In the genomic region with DNA sequence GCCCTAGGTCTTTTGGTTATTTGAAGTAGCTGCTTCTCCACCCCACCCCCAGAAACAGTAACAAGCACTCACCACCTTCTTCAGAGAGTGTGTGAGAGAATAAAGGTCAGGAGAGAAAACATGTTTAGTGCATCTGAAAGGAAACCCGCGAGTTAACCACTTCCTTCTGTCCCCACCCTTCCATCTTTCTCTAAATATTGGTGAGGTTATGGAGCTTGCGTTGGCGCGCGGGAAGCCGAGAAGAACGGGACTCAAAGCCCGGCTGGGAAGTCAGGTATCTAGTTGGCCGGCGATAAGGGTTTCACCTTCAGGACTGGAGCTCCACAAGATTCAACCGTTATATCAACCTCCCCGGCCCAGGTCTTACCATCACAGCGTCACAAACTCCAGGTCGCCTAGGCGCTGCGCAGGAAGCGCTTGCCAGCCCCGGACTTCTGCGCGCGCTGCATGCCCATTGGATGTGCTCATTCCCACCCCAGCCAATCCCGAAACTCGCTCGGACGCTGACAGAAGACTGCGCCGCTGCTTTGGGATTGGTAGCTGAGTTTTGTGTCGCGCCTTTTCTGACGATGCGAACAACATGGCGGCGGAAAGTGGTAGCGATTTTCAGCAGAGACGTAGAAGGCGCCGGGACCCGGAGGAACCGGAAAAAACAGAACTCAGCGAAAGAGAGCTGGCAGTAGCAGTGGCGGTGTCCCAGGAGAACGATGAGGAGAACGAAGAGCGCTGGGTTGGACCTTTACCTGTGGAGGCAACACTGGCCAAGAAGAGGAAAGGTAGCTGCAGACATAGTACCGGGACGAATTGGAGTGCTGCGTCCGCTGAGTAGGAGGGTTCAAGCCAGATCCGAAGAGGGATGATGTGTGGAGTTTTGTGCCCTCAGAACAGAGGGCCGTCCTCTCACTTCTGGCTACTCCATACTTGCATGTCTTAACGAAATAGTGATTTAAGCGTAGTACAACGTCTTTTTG, we compare ENCODE assay signal across 1 cellular context.
A peak's percentile ranks its signal among the peaks of the same experiment; 100 is the strongest.
TF ChIP-seq lines count a peak whose summit lies in the region.

A gene with protein sequence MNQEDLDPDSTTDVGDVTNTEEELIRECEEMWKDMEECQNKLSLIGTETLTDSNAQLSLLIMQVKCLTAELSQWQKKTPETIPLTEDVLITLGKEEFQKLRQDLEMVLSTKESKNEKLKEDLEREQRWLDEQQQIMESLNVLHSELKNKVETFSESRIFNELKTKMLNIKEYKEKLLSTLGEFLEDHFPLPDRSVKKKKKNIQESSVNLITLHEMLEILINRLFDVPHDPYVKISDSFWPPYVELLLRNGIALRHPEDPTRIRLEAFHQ (minus strand): TSS at position 438 of the 971 bp plus-strand sequence. CDS start 8,261 bp downstream, outside the sequence.
A gene (plus strand): TSS at position 566 of the 971 bp plus-strand sequence. CDS start 15 bp downstream, at position 581.

TF ChIP-seq in GM12878, 131 proteins besides CTCF, POLR2A, EP300 and RAD21 (continued from another document and continues in another):
- TF ChIP-seq, protein P1, sequence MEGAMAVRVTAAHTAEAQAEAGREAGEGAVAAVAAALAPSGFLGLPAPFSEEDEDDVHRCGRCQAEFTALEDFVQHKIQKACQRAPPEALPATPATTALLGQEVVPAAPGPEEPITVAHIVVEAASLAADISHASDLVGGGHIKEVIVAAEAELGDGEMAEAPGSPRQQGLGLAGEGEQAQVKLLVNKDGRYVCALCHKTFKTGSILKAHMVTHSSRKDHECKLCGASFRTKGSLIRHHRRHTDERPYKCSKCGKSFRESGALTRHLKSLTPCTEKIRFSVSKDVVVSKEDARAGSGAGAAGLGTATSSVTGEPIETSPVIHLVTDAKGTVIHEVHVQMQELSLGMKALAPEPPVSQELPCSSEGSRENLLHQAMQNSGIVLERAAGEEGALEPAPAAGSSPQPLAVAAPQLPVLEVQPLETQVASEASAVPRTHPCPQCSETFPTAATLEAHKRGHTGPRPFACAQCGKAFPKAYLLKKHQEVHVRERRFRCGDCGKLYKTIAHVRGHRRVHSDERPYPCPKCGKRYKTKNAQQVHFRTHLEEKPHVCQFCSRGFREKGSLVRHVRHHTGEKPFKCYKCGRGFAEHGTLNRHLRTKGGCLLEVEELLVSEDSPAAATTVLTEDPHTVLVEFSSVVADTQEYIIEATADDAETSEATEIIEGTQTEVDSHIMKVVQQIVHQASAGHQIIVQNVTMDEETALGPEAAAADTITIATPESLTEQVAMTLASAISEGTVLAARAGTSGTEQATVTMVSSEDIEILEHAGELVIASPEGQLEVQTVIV (IDR thresholded peaks at IDR 0.05; ENCODE audit: borderline replicate concordance, partially characterized antibody): peak; percentile 52
- peak; percentile 57 for TF ChIP-seq RUNX3 (IDR thresholded peaks at IDR 0.05; ENCODE audit: low read length)
- peak; percentile 75; the same call in 1 of the 2 replicates for TF ChIP-seq SMAD5 (IDR thresholded peaks at IDR 0.05; ENCODE audit: low read depth)
- 0 out of 2 replicates have a peak, but pooled peaks have one; percentile 68 for TF ChIP-seq STAT1 (conservative IDR thresholded peaks at IDR 0.05)
- TF ChIP-seq, protein P2, sequence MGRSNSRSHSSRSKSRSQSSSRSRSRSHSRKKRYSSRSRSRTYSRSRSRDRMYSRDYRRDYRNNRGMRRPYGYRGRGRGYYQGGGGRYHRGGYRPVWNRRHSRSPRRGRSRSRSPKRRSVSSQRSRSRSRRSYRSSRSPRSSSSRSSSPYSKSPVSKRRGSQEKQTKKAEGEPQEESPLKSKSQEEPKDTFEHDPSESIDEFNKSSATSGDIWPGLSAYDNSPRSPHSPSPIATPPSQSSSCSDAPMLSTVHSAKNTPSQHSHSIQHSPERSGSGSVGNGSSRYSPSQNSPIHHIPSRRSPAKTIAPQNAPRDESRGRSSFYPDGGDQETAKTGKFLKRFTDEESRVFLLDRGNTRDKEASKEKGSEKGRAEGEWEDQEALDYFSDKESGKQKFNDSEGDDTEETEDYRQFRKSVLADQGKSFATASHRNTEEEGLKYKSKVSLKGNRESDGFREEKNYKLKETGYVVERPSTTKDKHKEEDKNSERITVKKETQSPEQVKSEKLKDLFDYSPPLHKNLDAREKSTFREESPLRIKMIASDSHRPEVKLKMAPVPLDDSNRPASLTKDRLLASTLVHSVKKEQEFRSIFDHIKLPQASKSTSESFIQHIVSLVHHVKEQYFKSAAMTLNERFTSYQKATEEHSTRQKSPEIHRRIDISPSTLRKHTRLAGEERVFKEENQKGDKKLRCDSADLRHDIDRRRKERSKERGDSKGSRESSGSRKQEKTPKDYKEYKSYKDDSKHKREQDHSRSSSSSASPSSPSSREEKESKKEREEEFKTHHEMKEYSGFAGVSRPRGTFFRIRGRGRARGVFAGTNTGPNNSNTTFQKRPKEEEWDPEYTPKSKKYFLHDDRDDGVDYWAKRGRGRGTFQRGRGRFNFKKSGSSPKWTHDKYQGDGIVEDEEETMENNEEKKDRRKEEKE (IDR thresholded peaks at IDR 0.05): no peak
- peak; percentile 93 for TF ChIP-seq PML (IDR thresholded peaks at IDR 0.05; ENCODE audit: low read length)
- TF ChIP-seq ATF7 (IDR thresholded peaks at IDR 0.05; ENCODE audit: low read depth): peak; percentile 50
- peak; percentile 47 for TF ChIP-seq NRF1 (conservative IDR thresholded peaks at IDR 0.05; ENCODE audit: low read depth, low read length)
- TF ChIP-seq SIN3A (IDR thresholded peaks at IDR 0.05; ENCODE audit: low read depth, low read length): peak; percentile 98
- peak in 1 of 2 experiments; percentile 21; a peak in 1 of 4 replicates for TF ChIP-seq BHLHE40 (IDR thresholded peaks at IDR 0.05; ENCODE audit: borderline replicate concordance in 1 of 2, low read depth in 2 of 2, low read length in 1 of 2)
- peak; percentile 90 for TF ChIP-seq POLR2AphosphoS5 (IDR thresholded peaks at IDR 0.05; ENCODE audit: low read length)
- TF ChIP-seq TARDBP (IDR thresholded peaks at IDR 0.05; ENCODE audit: borderline replicate concordance): 0 out of 2 replicates have a peak, but pooled peaks have one; percentile 50
- peak; percentile 44 for TF ChIP-seq IKZF1 (conservative IDR thresholded peaks at IDR 0.05)
- TF ChIP-seq, protein P3, sequence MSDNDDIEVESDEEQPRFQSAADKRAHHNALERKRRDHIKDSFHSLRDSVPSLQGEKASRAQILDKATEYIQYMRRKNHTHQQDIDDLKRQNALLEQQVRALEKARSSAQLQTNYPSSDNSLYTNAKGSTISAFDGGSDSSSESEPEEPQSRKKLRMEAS (IDR thresholded peaks at IDR 0.05; ENCODE audit: low read depth, low read length): peak; percentile 49; the same call in 1 of the 2 replicates
- TF ChIP-seq MTA2 (IDR thresholded peaks at IDR 0.05; ENCODE audit: low read depth): no peak
- TF ChIP-seq SMAD1 (IDR thresholded peaks at IDR 0.05; ENCODE audit: low read depth, partially characterized antibody): peak; percentile 62
- TF ChIP-seq, protein P4, sequence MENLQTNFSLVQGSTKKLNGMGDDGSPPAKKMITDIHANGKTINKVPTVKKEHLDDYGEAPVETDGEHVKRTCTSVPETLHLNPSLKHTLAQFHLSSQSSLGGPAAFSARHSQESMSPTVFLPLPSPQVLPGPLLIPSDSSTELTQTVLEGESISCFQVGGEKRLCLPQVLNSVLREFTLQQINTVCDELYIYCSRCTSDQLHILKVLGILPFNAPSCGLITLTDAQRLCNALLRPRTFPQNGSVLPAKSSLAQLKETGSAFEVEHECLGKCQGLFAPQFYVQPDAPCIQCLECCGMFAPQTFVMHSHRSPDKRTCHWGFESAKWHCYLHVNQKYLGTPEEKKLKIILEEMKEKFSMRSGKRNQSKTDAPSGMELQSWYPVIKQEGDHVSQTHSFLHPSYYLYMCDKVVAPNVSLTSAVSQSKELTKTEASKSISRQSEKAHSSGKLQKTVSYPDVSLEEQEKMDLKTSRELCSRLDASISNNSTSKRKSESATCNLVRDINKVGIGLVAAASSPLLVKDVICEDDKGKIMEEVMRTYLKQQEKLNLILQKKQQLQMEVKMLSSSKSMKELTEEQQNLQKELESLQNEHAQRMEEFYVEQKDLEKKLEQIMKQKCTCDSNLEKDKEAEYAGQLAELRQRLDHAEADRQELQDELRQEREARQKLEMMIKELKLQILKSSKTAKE (IDR thresholded peaks at IDR 0.05; ENCODE audit: low read depth, poor library complexity, severe bottlenecking): peak; percentile 87
- TF ChIP-seq, protein P5, sequence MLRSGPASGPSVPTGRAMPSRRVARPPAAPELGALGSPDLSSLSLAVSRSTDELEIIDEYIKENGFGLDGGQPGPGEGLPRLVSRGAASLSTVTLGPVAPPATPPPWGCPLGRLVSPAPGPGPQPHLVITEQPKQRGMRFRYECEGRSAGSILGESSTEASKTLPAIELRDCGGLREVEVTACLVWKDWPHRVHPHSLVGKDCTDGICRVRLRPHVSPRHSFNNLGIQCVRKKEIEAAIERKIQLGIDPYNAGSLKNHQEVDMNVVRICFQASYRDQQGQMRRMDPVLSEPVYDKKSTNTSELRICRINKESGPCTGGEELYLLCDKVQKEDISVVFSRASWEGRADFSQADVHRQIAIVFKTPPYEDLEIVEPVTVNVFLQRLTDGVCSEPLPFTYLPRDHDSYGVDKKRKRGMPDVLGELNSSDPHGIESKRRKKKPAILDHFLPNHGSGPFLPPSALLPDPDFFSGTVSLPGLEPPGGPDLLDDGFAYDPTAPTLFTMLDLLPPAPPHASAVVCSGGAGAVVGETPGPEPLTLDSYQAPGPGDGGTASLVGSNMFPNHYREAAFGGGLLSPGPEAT (IDR thresholded peaks at IDR 0.05; ENCODE audit: low read depth): peak; percentile 100
- TF ChIP-seq ZBED1 (IDR thresholded peaks at IDR 0.05; ENCODE audit: borderline replicate concordance): peak; percentile 45; the same call in 1 of the 2 replicates
- TF ChIP-seq, protein P6, sequence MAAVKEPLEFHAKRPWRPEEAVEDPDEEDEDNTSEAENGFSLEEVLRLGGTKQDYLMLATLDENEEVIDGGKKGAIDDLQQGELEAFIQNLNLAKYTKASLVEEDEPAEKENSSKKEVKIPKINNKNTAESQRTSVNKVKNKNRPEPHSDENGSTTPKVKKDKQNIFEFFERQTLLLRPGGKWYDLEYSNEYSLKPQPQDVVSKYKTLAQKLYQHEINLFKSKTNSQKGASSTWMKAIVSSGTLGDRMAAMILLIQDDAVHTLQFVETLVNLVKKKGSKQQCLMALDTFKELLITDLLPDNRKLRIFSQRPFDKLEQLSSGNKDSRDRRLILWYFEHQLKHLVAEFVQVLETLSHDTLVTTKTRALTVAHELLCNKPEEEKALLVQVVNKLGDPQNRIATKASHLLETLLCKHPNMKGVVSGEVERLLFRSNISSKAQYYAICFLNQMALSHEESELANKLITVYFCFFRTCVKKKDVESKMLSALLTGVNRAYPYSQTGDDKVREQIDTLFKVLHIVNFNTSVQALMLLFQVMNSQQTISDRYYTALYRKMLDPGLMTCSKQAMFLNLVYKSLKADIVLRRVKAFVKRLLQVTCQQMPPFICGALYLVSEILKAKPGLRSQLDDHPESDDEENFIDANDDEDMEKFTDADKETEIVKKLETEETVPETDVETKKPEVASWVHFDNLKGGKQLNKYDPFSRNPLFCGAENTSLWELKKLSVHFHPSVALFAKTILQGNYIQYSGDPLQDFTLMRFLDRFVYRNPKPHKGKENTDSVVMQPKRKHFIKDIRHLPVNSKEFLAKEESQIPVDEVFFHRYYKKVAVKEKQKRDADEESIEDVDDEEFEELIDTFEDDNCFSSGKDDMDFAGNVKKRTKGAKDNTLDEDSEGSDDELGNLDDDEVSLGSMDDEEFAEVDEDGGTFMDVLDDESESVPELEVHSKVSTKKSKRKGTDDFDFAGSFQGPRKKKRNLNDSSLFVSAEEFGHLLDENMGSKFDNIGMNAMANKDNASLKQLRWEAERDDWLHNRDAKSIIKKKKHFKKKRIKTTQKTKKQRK (IDR thresholded peaks at IDR 0.05; ENCODE audit: low read depth, low read length): peak; percentile 59; the same call in 1 of the 2 replicates
- TF ChIP-seq, protein P7, sequence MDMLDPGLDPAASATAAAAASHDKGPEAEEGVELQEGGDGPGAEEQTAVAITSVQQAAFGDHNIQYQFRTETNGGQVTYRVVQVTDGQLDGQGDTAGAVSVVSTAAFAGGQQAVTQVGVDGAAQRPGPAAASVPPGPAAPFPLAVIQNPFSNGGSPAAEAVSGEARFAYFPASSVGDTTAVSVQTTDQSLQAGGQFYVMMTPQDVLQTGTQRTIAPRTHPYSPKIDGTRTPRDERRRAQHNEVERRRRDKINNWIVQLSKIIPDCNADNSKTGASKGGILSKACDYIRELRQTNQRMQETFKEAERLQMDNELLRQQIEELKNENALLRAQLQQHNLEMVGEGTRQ (IDR thresholded peaks at IDR 0.05; ENCODE audit: borderline replicate concordance, low read depth, low read length): no peak; the same call in 1 of the 2 replicates
- no peak for TF ChIP-seq SREBF1 (IDR thresholded peaks at IDR 0.05; ENCODE audit: low read length)
- TF ChIP-seq MXI1 (IDR thresholded peaks at IDR 0.05; ENCODE audit: low read depth, low read length): peak; percentile 86
- TF ChIP-seq CREM (IDR thresholded peaks at IDR 0.05; ENCODE audit: low read depth): peak; percentile 100
- peak; percentile 70 for TF ChIP-seq POU2F2 (IDR thresholded peaks at IDR 0.05; ENCODE audit: borderline replicate concordance, low read depth, low read length)
- peak; percentile 43; the same call in 1 of the 2 replicates for TF ChIP-seq NFIC (IDR thresholded peaks at IDR 0.05; ENCODE audit: low read depth, low read length)
- peak; percentile 79; the same call in 1 of the 2 replicates for TF ChIP-seq TAF1 (IDR thresholded peaks at IDR 0.05; ENCODE audit: borderline replicate concordance, low read depth, low read length)
- TF ChIP-seq, protein P8, sequence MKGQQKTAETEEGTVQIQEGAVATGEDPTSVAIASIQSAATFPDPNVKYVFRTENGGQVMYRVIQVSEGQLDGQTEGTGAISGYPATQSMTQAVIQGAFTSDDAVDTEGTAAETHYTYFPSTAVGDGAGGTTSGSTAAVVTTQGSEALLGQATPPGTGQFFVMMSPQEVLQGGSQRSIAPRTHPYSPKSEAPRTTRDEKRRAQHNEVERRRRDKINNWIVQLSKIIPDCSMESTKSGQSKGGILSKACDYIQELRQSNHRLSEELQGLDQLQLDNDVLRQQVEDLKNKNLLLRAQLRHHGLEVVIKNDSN (IDR thresholded peaks at IDR 0.05; ENCODE audit: borderline replicate concordance, extremely low read length, insufficient read depth, low read depth, low read length): no peak
- TF ChIP-seq POLR2AphosphoS2 (IDR thresholded peaks at IDR 0.05; ENCODE audit: low read depth, low read length): 0 out of 2 replicates have a peak, but pooled peaks have one; percentile 43
- peak; percentile 66 for TF ChIP-seq FOS (IDR thresholded peaks at IDR 0.05; ENCODE audit: borderline replicate concordance, extremely low read depth, insufficient read length)
- TF ChIP-seq RB1 (IDR thresholded peaks at IDR 0.05; ENCODE audit: borderline replicate concordance): peak; percentile 99
- no peak for TF ChIP-seq BCL11A (IDR thresholded peaks at IDR 0.05; ENCODE audit: low read depth, low read length)
